In genomic region chr1:33002006-33002405, GRCh38 we compare ENCODE assay signal across 32 cellular contexts.
"Had no signal": no experiment of that assay in that cellular context is flagged by ENCODE, and none has a peak within 500 bp of the region (broad histone marks: within the 10 kb centered on the region; RNA-seq: fewer than 3 reads in every experiment).

No MANE protein-coding gene starts in this region.

- H3K27ac Mint-ChIP-seq: activated CD4-positive, alpha-beta T cell treated with anti-CD3 and anti-CD28 coated beads for 36 hours; activated CD8-positive, alpha-beta memory T cell treated with anti-CD3 and anti-CD28 coated beads, Interleukin-2, amount 10 ng/mL, durations not matched to agents 7 days and 5 days; activated CD8-positive, alpha-beta T cell treated with anti-CD3 and anti-CD28 coated beads, Interleukin-2, amount 10 ng/mL, durations not matched to agents 7 days and 5 days; activated naive CD8-positive, alpha-beta T cell treated with anti-CD3 and anti-CD28 coated beads, Interleukin-2, amount 10 ng/mL, durations not matched to agents 7 days and 5 days; brain; T-cell had no signal

- H3K9me3 ChIP-seq: ascending aorta, breast epithelium, colonic mucosa, esophagus squamous epithelium, gastroesophageal sphincter had no signal

- DNase-seq: activated CD4-positive, alpha-beta memory T cell treated with anti-CD3 and anti-CD28 coated beads for 36 hours; activated CD4-positive, alpha-beta T cell treated with anti-CD3 and anti-CD28 coated beads, Interleukin-2, amount 10 ng/mL, durations not matched to agents 24 days and 14 days; activated CD4-positive, CD25-positive, alpha-beta regulatory T cell; activated CD4-positive, CD25-positive, alpha-beta regulatory T cell treated with anti-CD3 and anti-CD28 coated beads, Interleukin-2, amount 50 U/mL, for 72 hours; activated CD8-positive, alpha-beta memory T cell treated with anti-CD3 and anti-CD28 coated beads, Interleukin-2, amount 10 ng/mL, durations not matched to agents 7 days and 5 days; activated CD8-positive, alpha-beta memory T cell treated with anti-CD3 and anti-CD28 coated beads, Interleukin-2, amount 50 U/mL, for 4 hours; activated CD8-positive, alpha-beta T cell treated with anti-CD3 and anti-CD28 coated beads, Interleukin-2, amount 10 ng/mL, durations not matched to agents 7 days and 5 days; activated gamma-delta T cell; activated naive CD4-positive, alpha-beta T cell; activated naive CD4-positive, alpha-beta T cell treated with anti-CD3 and anti-CD28 coated beads, Interleukin-2, amount 10 ng/mL, durations not matched to agents 7 days and 5 days; activated naive CD8-positive, alpha-beta T cell treated with anti-CD3 and anti-CD28 coated beads, Interleukin-2, amount 10 ng/mL, durations not matched to agents 7 days and 5 days; activated T-cell treated with anti-CD3 and anti-CD28 coated beads, Interleukin-2, amount 50 U/mL, for 1 hour; activated T-cell treated with anti-CD3 and anti-CD28 coated beads, Interleukin-2, amount 50 U/mL, for 48 hours; central memory CD4-positive, alpha-beta T cell; cerebellar nuclear complex; colonic mucosa; effector CD8-positive, alpha-beta T cell; esophagus squamous epithelium; foreskin melanocyte; T-cell; T1000 had no signal

- H3K27me3 Mint-ChIP-seq: activated CD4-positive, alpha-beta memory T cell treated with anti-CD3 and anti-CD28 coated beads for 36 hours; activated CD4-positive, alpha-beta T cell treated with anti-CD3 and anti-CD28 coated beads for 36 hours; activated CD4-positive, alpha-beta T cell treated with anti-CD3 and anti-CD28 coated beads, Interleukin-2, amount 10 ng/mL, durations not matched to agents 24 days and 14 days; activated CD8-positive, alpha-beta memory T cell treated with anti-CD3 and anti-CD28 coated beads, Interleukin-2, amount 10 ng/mL, durations not matched to agents 7 days and 5 days; activated naive CD4-positive, alpha-beta T cell treated with anti-CD3 and anti-CD28 coated beads, Interleukin-2, amount 10 ng/mL, durations not matched to agents 7 days and 5 days; activated naive CD8-positive, alpha-beta T cell treated with anti-CD3 and anti-CD28 coated beads, Interleukin-2, amount 10 ng/mL, durations not matched to agents 7 days and 5 days; brain; T-cell had no signal

- H3K27me3 ChIP-seq: ascending aorta, breast epithelium, cardiac muscle cell, colonic mucosa, esophagus squamous epithelium, gastroesophageal sphincter had no signal

- ATAC-seq: activated CD4-positive, alpha-beta T cell treated with anti-CD3 and anti-CD28 coated beads for 36 hours; activated CD8-positive, alpha-beta memory T cell treated with anti-CD3 and anti-CD28 coated beads, Interleukin-2, amount 10 ng/mL, durations not matched to agents 7 days and 5 days; activated naive CD4-positive, alpha-beta T cell treated with anti-CD3 and anti-CD28 coated beads, Interleukin-2, amount 50 U/mL, for 72 hours; gastroesophageal sphincter; T-cell had no signal

- H3K9me3 Mint-ChIP-seq: activated CD4-positive, alpha-beta memory T cell treated with anti-CD3 and anti-CD28 coated beads for 36 hours; activated CD4-positive, alpha-beta T cell treated with anti-CD3 and anti-CD28 coated beads, Interleukin-2, amount 10 ng/mL, durations not matched to agents 24 days and 14 days; activated naive CD4-positive, alpha-beta T cell treated with anti-CD3 and anti-CD28 coated beads, Interleukin-2, amount 10 ng/mL, durations not matched to agents 7 days and 5 days; activated naive CD4-positive, alpha-beta T cell treated with anti-CD3 and anti-CD28 coated beads, Interleukin-2, amount 50 U/mL, for 72 hours; activated naive CD8-positive, alpha-beta T cell treated with anti-CD3 and anti-CD28 coated beads, Interleukin-2, amount 10 ng/mL, durations not matched to agents 7 days and 5 days; activated T-helper 1 cell treated with anti-CD3 and anti-CD28 coated beads, Interleukin-12 subunit alpha, Interleukin-12 subunit beta, Interleukin-2, Interleukin-4 antibody, amounts not matched to agents 30 ng/mL and 10 ng/mL and 1 ng/mL, durations not matched to agents 14 hours and 24 hours and 36 hours; brain; T-cell; T-helper 1 cell treated with Interleukin-12 subunit alpha and Interleukin-12 subunit beta and Interleukin-4 antibody, amounts not matched to agents 30 μg/mL and 1 μg/mL, for 36 hours; T-helper 2 cell treated with Interferon-gamma antibody and Interleukin-4, amounts not matched to agents 5 μg/mL and 100 μg/mL, for 36 hours had no signal

- H3K4me3 Mint-ChIP-seq: activated CD4-positive, alpha-beta memory T cell treated with anti-CD3 and anti-CD28 coated beads for 36 hours; activated CD4-positive, alpha-beta T cell treated with anti-CD3 and anti-CD28 coated beads for 36 hours; activated CD4-positive, alpha-beta T cell treated with anti-CD3 and anti-CD28 coated beads, Interleukin-2, amount 10 ng/mL, durations not matched to agents 24 days and 14 days; activated CD8-positive, alpha-beta memory T cell treated with anti-CD3 and anti-CD28 coated beads, Interleukin-2, amount 10 ng/mL, durations not matched to agents 7 days and 5 days; activated CD8-positive, alpha-beta T cell treated with anti-CD3 and anti-CD28 coated beads, Interleukin-2, amount 10 ng/mL, durations not matched to agents 7 days and 5 days; activated naive CD4-positive, alpha-beta T cell treated with anti-CD3 and anti-CD28 coated beads, Interleukin-2, amount 10 ng/mL, durations not matched to agents 7 days and 5 days; activated naive CD8-positive, alpha-beta T cell treated with anti-CD3 and anti-CD28 coated beads, Interleukin-2, amount 10 ng/mL, durations not matched to agents 7 days and 5 days; activated T-helper 1 cell treated with anti-CD3 and anti-CD28 coated beads, Interleukin-12 subunit alpha, Interleukin-12 subunit beta, Interleukin-2, Interleukin-4 antibody, amounts not matched to agents 30 ng/mL and 10 ng/mL and 1 ng/mL, durations not matched to agents 14 hours and 24 hours and 36 hours; brain; T-cell; T-helper 1 cell treated with Interleukin-12 subunit alpha and Interleukin-12 subunit beta and Interleukin-4 antibody, amounts not matched to agents 30 μg/mL and 1 μg/mL, for 36 hours; T-helper 2 cell treated with Interferon-gamma antibody and Interleukin-4, amounts not matched to agents 5 μg/mL and 100 μg/mL, for 36 hours had no signal

- H3K4me3 ChIP-seq: ascending aorta, breast epithelium, cardiac muscle cell, colonic mucosa, esophagus squamous epithelium, gastroesophageal sphincter had no signal

- H3K4me1 ChIP-seq: colonic mucosa had no signal

- H3K36me3 ChIP-seq: ascending aorta, breast epithelium, cardiac muscle cell, colonic mucosa, esophagus squamous epithelium, gastroesophageal sphincter had no signal

- H3K27ac ChIP-seq: ascending aorta, breast epithelium, cardiac muscle cell, colonic mucosa, epithelial cell of prostate, esophagus squamous epithelium, gastroesophageal sphincter had no signal
